In genomic region chr1:93306920-93307319, GRCh38 we compare ENCODE assay signal across 8 cellular contexts.
"Had no signal": no experiment of that assay in that cellular context is flagged by ENCODE, and none has a peak within 500 bp of the region (broad histone marks: within the 10 kb centered on the region; RNA-seq: fewer than 3 reads in every experiment).

No MANE protein-coding gene starts in this region.

- H3K4me3 ChIP-seq: GM23338, K562 had no signal

- ATAC-seq: GM23338, K562 had no signal

- DNase-seq: H9, HCEC 1CT, HFFc6, IMR-90, KG1 had no signal

- H3K27ac ChIP-seq: HL-60 had no signal
